1 cellular context compared by ENCODE assay signal in the genomic region with DNA sequence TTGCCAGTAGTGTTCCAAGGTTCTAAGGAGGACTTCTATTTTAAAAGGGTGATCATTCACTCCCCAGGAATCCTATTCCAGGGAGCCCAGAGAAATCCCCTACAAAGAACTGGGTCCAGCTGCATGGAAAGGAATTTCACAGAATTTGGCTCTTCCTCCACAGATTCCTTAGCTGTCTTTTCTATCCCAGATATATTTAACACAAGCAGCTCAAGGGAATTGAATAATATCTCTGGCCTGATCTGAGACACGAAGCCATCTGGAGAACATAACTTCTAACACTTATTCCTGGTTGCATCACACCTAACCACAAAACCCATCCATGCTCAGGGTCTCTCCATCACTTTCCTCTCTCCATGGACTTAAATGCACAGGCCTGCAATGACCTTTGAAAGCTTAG.
TF ChIP-seq lines count a peak whose summit lies in the region.

No MANE protein-coding gene starts in this region.

TF ChIP-seq in IMR-90, 13 proteins besides CTCF, POLR2A, EP300 and RAD21:
- TF ChIP-seq, protein P1, sequence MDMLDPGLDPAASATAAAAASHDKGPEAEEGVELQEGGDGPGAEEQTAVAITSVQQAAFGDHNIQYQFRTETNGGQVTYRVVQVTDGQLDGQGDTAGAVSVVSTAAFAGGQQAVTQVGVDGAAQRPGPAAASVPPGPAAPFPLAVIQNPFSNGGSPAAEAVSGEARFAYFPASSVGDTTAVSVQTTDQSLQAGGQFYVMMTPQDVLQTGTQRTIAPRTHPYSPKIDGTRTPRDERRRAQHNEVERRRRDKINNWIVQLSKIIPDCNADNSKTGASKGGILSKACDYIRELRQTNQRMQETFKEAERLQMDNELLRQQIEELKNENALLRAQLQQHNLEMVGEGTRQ (IDR thresholded peaks at IDR 0.05; ENCODE audit: low read depth, low read length) = no peak
- TF ChIP-seq CEBPB (IDR thresholded peaks at IDR 0.05; ENCODE audit: low read depth, low read length) (no peak), CHD1 (IDR thresholded peaks at IDR 0.05; ENCODE audit: low read depth, low read length) (no peak)
